16 cellular contexts compared by ENCODE assay signal in genomic region chr10:88541116-88541626, GRCh38. TPM values are rescaled to one million over a fixed set of nuclear protein-coding genes. Genes with fewer than 3 reads are reported as not detected.
DNase-seq lines count a peak whose midpoint lies in the region; FAIRE-seq and TF ChIP-seq lines count a peak whose summit lies in the region.
"Had no signal": no experiment of that assay in that cellular context is flagged by ENCODE, and none has a peak within 500 bp of the region (broad histone marks: within the 10 kb centered on the region; RNA-seq: fewer than 3 reads in every experiment).

No MANE protein-coding gene starts in this region.

- CTCF ChIA-PET in HEK293T (lab: Yijun Ruan, JAX), result no interaction called here

- no peaks in the 10 kb centered on the region for H3K27me3 ChIP-seq in keratinocyte (ENCODE audit: control insufficient read depth, extremely low read depth, insufficient read depth, low read length)

- H3K4me2 ChIP-seq in keratinocyte (ENCODE audit: control insufficient read depth, extremely low read depth, insufficient read depth, low read depth, low read length), result peak overlapping the region; percentile 11

- FAIRE-seq in keratinocyte (lab: Jason Lieb, UNC), result peak; percentile 73
- FAIRE-seq: colon had no signal

- H3K9me1 ChIP-seq in keratinocyte (ENCODE audit: control insufficient read depth, extremely low read depth, insufficient read depth, low read length), result no peaks in the 10 kb centered on the region

- DNase-seq in HEK293T (ENCODE audit: extremely low spot score) (no peak), epithelial cell of esophagus (ENCODE audit: low read depth) (peak; percentile 63), keratinocyte (ENCODE audit: low read depth, low spot score) (no peak), skeletal muscle cell (ENCODE audit: low read depth) (peak; percentile 43), A172 (ENCODE audit: low spot score) (no peak), putamen (ENCODE audit: low spot score) (no peak), OCI-M2 (lab: John Stamatoyannopoulos, UW; ENCODE audit: unreplicated experiment) (no peak), NCI-H1694 (lab: John Stamatoyannopoulos, UW) (no peak)
- DNase-seq: activated CD8-positive, alpha-beta memory T cell treated with anti-CD3 and anti-CD28 coated beads, Interleukin-2, amount 10 ng/mL, durations not matched to agents 7 days and 5 days; activated naive CD4-positive, alpha-beta T cell treated with anti-CD3 and anti-CD28 coated beads, Interleukin-2, amount 10 ng/mL, durations not matched to agents 7 days and 5 days; Caco-2; GF-D8; NCI-H1092; NCI-H2227 treated with DMSO at 0.1 percent for 48 hours had no signal

- H3K36me3 ChIP-seq in keratinocyte (ENCODE audit: control insufficient read depth in 2 of 2, extremely low read depth in 1 of 2, insufficient read depth in 2 of 2, low read length in 2 of 2), result no peaks in the 10 kb centered on the region

- POLR2A ChIA-PET in HEK293T (lab: Yijun Ruan, JAX), result no interaction called here

- peaks cover 11% of the 10 kb centered on the region for H3K4me1 ChIP-seq in keratinocyte (ENCODE audit: control insufficient read depth, extremely low read depth, insufficient read depth, low read length)

- H3K79me2 ChIP-seq in keratinocyte (ENCODE audit: control insufficient read depth, insufficient read depth, low read length), result no peaks in the 10 kb centered on the region

- no peaks in the 10 kb centered on the region for H4K20me1 ChIP-seq in keratinocyte (ENCODE audit: control insufficient read depth, extremely low read depth, insufficient read depth, low read length)

- peak overlapping the region; percentile 7 for H2AFZ ChIP-seq in keratinocyte (ENCODE audit: control insufficient read depth, low read length)

- no peak overlapping the region for H3K9ac ChIP-seq in keratinocyte (ENCODE audit: control insufficient read depth, extremely low read depth, insufficient read depth, low read length)

- H3K27ac ChIP-seq in keratinocyte (ENCODE audit: control insufficient read depth, insufficient read depth, low read length), result no peak overlapping the region

- H3K4me3 ChIP-seq in epithelial cell of esophagus (ENCODE audit: low read length) (no peak overlapping the region), keratinocyte (ENCODE audit: control insufficient read depth in 2 of 3, extremely low read depth in 1 of 3, insufficient read depth in 2 of 3, low read depth in 1 of 3, low read length in 3 of 3) (no peak overlapping the region), skeletal muscle cell (ENCODE audit: low read depth, low read length) (no peak overlapping the region)

- dilution Hi-C loops in keratinocyte (cut with MboI; ENCODE audit: extremely low pct_ligation_motif_present, low sequenced_read_pairs), result no loop called here

- no peaks in the 10 kb centered on the region for H3K9me3 ChIP-seq in keratinocyte (ENCODE audit: control insufficient read depth, low read depth, low read length)
- H3K9me3 ChIP-seq: Caco-2 had no signal

- TF ChIP-seq CTCF in epithelial cell of esophagus (IDR thresholded peaks at IDR 0.05; ENCODE audit: insufficient read depth, low read depth, low read length, missing control alignments) (no peak), keratinocyte (optimal IDR thresholded peaks at IDR 0.05 in 1 of 3, IDR thresholded peaks at IDR 0.05 in 1 of 3, conservative IDR thresholded peaks at IDR 0.05 in 1 of 3; ENCODE audit: extremely low read depth in 1 of 3, insufficient read depth in 2 of 3, low read length in 3 of 3) (no peak)

TF ChIP-seq in HEK293T, 16 proteins besides CTCF, POLR2A, EP300 and RAD21:
- TF ChIP-seq NFRKB (IDR thresholded peaks at IDR 0.05), result no peak
- 0 out of 2 replicates have a peak, but pooled peaks have one; percentile 5 for TF ChIP-seq PKNOX1 (IDR thresholded peaks at IDR 0.05)
- TF ChIP-seq FOXA1 (IDR thresholded peaks at IDR 0.05), result no peak
- TF ChIP-seq HDGF (IDR thresholded peaks at IDR 0.05; ENCODE audit: borderline replicate concordance), result no peak
- no peak for TF ChIP-seq ZNF384 (IDR thresholded peaks at IDR 0.05)
- TF ChIP-seq BHLHE40 (IDR thresholded peaks at IDR 0.05; ENCODE audit: borderline replicate concordance), result no peak
- TF ChIP-seq ELF4 (IDR thresholded peaks at IDR 0.05), result no peak
TF ChIP-seq in HEK293T: peak in this region for 1.

RNA-seq across cellular contexts. Expression of gene RNLS, which starts 41.9 kb away (rescaled TPM):
- 6.8 to 10.5 TPM (median 7.1 TPM) in 3 replicates for polyA plus RNA-seq in keratinocyte
- polyA plus RNA-seq in keratinocyte (2011; ENCODE audit: low read depth), result 1.2 TPM
- 10.3 and 12.2 TPM in 2 replicates for polyA plus RNA-seq in keratinocyte (2011; cell fraction: cytosol; rRNA removed)
- polyA plus RNA-seq in keratinocyte (2011; cell fraction: nucleus; rRNA removed), result 5.4 and 6.6 TPM in 2 replicates
- polyA plus RNA-seq in keratinocyte (2012; ENCODE audit: low replicate concordance), result 3.7 and 5.4 TPM in 2 replicates
- polyA minus RNA-seq in keratinocyte, result 7.4 to 10.8 TPM (median 10.1 TPM) in 3 replicates
- polyA minus RNA-seq in keratinocyte (2011; cell fraction: cytosol; rRNA and poly(A)+ RNA removed), result 5.0 TPM
- 5.8 and 11.2 TPM in 2 replicates for polyA minus RNA-seq in keratinocyte (2011; cell fraction: nucleus; rRNA and poly(A)+ RNA removed)
- total RNA-seq in A172 (2014; rRNA removed; shearing (Covaris generic)), result 23.2 and 25.1 TPM in 2 replicates

RNA-seq across cellular contexts. Expression of gene LIPJ, which starts 45.4 kb away (rescaled TPM):
- polyA plus RNA-seq in keratinocyte, result 0.03 to 0.08 TPM in 2 of 3 replicates, not detected in the other
- not detected for polyA plus RNA-seq in keratinocyte (2011; ENCODE audit: low read depth)
- polyA plus RNA-seq in keratinocyte (2011; cell fraction: cytosol; rRNA removed), result not detected in 2 replicates
- polyA plus RNA-seq in keratinocyte (2011; cell fraction: nucleus; rRNA removed), result 0.05 TPM in 1 of 2 replicates, not detected in the other
- polyA plus RNA-seq in keratinocyte (2012; ENCODE audit: low replicate concordance), result not detected in 2 replicates
- polyA minus RNA-seq in keratinocyte, result not detected in 3 replicates
- polyA minus RNA-seq in keratinocyte (2011; cell fraction: cytosol; rRNA and poly(A)+ RNA removed), result not detected
- not detected in 2 replicates for polyA minus RNA-seq in keratinocyte (2011; cell fraction: nucleus; rRNA and poly(A)+ RNA removed)
- 0.10 TPM in 1 of 2 replicates, not detected in the other for total RNA-seq in A172 (2014; rRNA removed; shearing (Covaris generic))
- total RNA-seq: activated CD8-positive, alpha-beta memory T cell treated with anti-CD3 and anti-CD28 coated beads, Interleukin-2, amount 10 ng/mL, durations not matched to agents 7 days and 5 days; Caco-2 had no signal
- polyA plus RNA-seq: AG04450 had no signal

Comparison
In these comparisons a context has a peak if more than half of its experiments do, and no peak if none do; other contexts are left out.
1. DNase-seq: peak in epithelial cell of esophagus (single experiment) and skeletal muscle cell (single experiment); none in HEK293T (single experiment), keratinocyte (single experiment), A172 (single experiment), putamen (single experiment), OCI-M2 (single experiment) and NCI-H1694 (single experiment).